ENCODE assay signal across 10 cellular contexts in the genomic region with DNA sequence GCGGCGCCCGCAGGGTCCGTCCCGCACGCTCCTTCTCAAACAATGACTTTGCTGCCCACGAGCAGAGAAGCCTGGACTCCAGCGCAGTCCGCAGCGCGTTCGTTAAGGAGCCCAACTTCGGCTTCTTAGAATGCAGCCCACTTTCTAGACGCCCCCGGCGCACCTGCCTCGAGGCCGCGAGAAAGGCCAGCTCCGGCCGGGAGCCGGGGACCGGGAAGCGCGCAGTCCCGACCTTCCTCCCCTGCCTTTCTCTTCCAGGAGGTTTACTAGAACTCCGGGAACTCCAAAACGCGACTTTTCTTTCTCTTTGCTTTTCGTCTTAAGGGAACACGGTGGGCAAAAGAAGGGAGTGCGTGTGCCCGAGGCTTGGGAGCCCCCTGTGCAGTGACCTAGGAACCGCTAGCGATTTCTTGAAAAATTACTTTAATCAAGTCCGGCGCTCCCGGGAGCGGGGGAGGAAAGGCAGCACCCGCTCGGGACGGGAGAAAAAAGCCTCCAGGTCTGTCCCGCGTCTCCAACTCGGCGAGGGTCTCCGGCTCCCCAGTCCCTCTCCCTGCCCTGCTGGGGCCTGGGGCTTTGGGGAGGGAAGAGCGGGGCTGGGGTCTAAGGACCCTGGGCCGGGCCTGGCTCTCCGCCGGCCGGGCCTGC. TPM values are rescaled to one million over a fixed set of nuclear protein-coding genes. Genes with fewer than 3 reads are reported as not detected.
DNase-seq lines count a peak whose midpoint lies in the region; ATAC-seq, FAIRE-seq and TF ChIP-seq lines count a peak whose summit lies in the region.
"Had no signal": no experiment of that assay in that cellular context is flagged by ENCODE, and none has a peak within 500 bp of the region (broad histone marks: within the 10 kb centered on the region; RNA-seq: fewer than 3 reads in every experiment).

No MANE protein-coding gene starts in this region.

- H3K4me3 Mint-ChIP-seq in activated naive CD4-positive, alpha-beta T cell treated with anti-CD3 and anti-CD28 coated beads, Interleukin-2, amount 10 ng/mL, durations not matched to agents 7 days and 5 days = no peak overlapping the region
- peak overlapping the region; percentile 38 for H3K4me3 Mint-ChIP-seq in activated CD8-positive, alpha-beta memory T cell treated with anti-CD3 and anti-CD28 coated beads, Interleukin-2, amount 10 ng/mL, durations not matched to agents 7 days and 5 days

- peak overlapping the region; percentile 34 to 40 for H3K4me3 ChIP-seq in testis

- FAIRE-seq in GM19239 (lab: Jason Lieb, UNC) = no peak

- intact Hi-C loops in testis (cut with DNase I; ENCODE audit: low total_unique reads) = no loop called here

- H3K36me3 ChIP-seq in testis (ENCODE audit: low read depth, missing control alignments) = no peaks in the 10 kb centered on the region

- no peak overlapping the region for H3K27ac Mint-ChIP-seq in activated naive CD4-positive, alpha-beta T cell treated with anti-CD3 and anti-CD28 coated beads, Interleukin-2, amount 10 ng/mL, durations not matched to agents 7 days and 5 days
- H3K27ac Mint-ChIP-seq in activated CD8-positive, alpha-beta memory T cell treated with anti-CD3 and anti-CD28 coated beads, Interleukin-2, amount 10 ng/mL, durations not matched to agents 7 days and 5 days = no peak overlapping the region
- H3K27ac Mint-ChIP-seq: activated naive CD4-positive, alpha-beta T cell treated with anti-CD3 and anti-CD28 coated beads, Interleukin-2, amount 50 U/mL, for 72 hours had no signal

- peaks cover 18% of the 10 kb centered on the region for H3K4me1 ChIP-seq in testis

- TF ChIP-seq CTCF in testis (IDR thresholded peaks at IDR 0.05) = no peak

- peaks cover 98% of the 10 kb centered on the region for H3K27me3 Mint-ChIP-seq in activated naive CD4-positive, alpha-beta T cell treated with anti-CD3 and anti-CD28 coated beads, Interleukin-2, amount 10 ng/mL, durations not matched to agents 7 days and 5 days
- H3K27me3 Mint-ChIP-seq in activated CD8-positive, alpha-beta memory T cell treated with anti-CD3 and anti-CD28 coated beads, Interleukin-2, amount 10 ng/mL, durations not matched to agents 7 days and 5 days = peaks cover 90% of the 10 kb centered on the region

- peak; percentile 8 for DNase-seq in activated naive CD4-positive, alpha-beta T cell treated with Interleukin-2 at 50 U/mL for 16 hours
- DNase-seq in activated naive CD4-positive, alpha-beta T cell treated with anti-CD3 and anti-CD28 coated beads, Interleukin-2, amount 10 ng/mL, durations not matched to agents 7 days and 5 days = no peak
- DNase-seq in activated CD8-positive, alpha-beta memory T cell treated with anti-CD3 and anti-CD28 coated beads, Interleukin-2, amount 10 ng/mL, durations not matched to agents 7 days and 5 days = no peak
- DNase-seq in iPS-NIHi7 (ENCODE audit: extremely low spot score) = peak; percentile 49
- peak; percentile 19 for DNase-seq in testis
- no peak for DNase-seq in mesenteric fat pad (ENCODE audit: low spot score)
- no peak for DNase-seq in GM19239 (ENCODE audit: insufficient read length, low spot score)
- no peak for DNase-seq in NCI-H345 treated with DMSO at 0.1 percent for 48 hours (lab: John Stamatoyannopoulos, UW; ENCODE audit: unreplicated experiment)

- H3K9me3 Mint-ChIP-seq in activated naive CD4-positive, alpha-beta T cell treated with anti-CD3 and anti-CD28 coated beads, Interleukin-2, amount 10 ng/mL, durations not matched to agents 7 days and 5 days = no peaks in the 10 kb centered on the region
- no peaks in the 10 kb centered on the region for H3K9me3 Mint-ChIP-seq in activated CD8-positive, alpha-beta memory T cell treated with anti-CD3 and anti-CD28 coated beads, Interleukin-2, amount 10 ng/mL, durations not matched to agents 7 days and 5 days (ENCODE audit: low read depth)
- H3K9me3 Mint-ChIP-seq: activated naive CD4-positive, alpha-beta T cell treated with anti-CD3 and anti-CD28 coated beads, Interleukin-2, amount 50 U/mL, for 72 hours had no signal

- TF ChIP-seq POLR2A in testis (IDR thresholded peaks at IDR 0.05) = no peak

- WGBS in testis, 2 donors = 2% methylated on average over 23 to 52 of the region's 52 CpGs

- H3K9me3 ChIP-seq in testis = no peaks in the 10 kb centered on the region

- peaks cover 6% of the 10 kb centered on the region for H3K27me3 ChIP-seq in testis

- peaks cover 24% of the 10 kb centered on the region for H3K4me1 Mint-ChIP-seq in activated naive CD4-positive, alpha-beta T cell treated with anti-CD3 and anti-CD28 coated beads, Interleukin-2, amount 10 ng/mL, durations not matched to agents 7 days and 5 days
- H3K4me1 Mint-ChIP-seq in activated CD8-positive, alpha-beta memory T cell treated with anti-CD3 and anti-CD28 coated beads, Interleukin-2, amount 10 ng/mL, durations not matched to agents 7 days and 5 days = peaks cover 20% of the 10 kb centered on the region

- H3K27ac ChIP-seq in testis = no peak overlapping the region

- CTCF ChIA-PET in activated naive CD4-positive, alpha-beta T cell treated with anti-CD3 and anti-CD28 coated beads, Interleukin-2, amount 10 ng/mL, durations not matched to agents 7 days and 5 days (lab: Charles Lee) = no interaction called here
- CTCF ChIA-PET in activated CD8-positive, alpha-beta memory T cell treated with anti-CD3 and anti-CD28 coated beads, Interleukin-2, amount 10 ng/mL, durations not matched to agents 7 days and 5 days (lab: Charles Lee) = no interaction called here

- ATAC-seq in activated CD8-positive, alpha-beta memory T cell treated with anti-CD3 and anti-CD28 coated beads, Interleukin-2, amount 10 ng/mL, durations not matched to agents 7 days and 5 days = no peak

- H3K36me3 Mint-ChIP-seq in activated naive CD4-positive, alpha-beta T cell treated with anti-CD3 and anti-CD28 coated beads, Interleukin-2, amount 10 ng/mL, durations not matched to agents 7 days and 5 days = no peaks in the 10 kb centered on the region
- H3K36me3 Mint-ChIP-seq in activated CD8-positive, alpha-beta memory T cell treated with anti-CD3 and anti-CD28 coated beads, Interleukin-2, amount 10 ng/mL, durations not matched to agents 7 days and 5 days = no peaks in the 10 kb centered on the region

RNA-seq across cellular contexts. Expression of a gene that starts 2.6 kb away (rescaled TPM):
- total RNA-seq in activated CD8-positive, alpha-beta memory T cell treated with anti-CD3 and anti-CD28 coated beads, Interleukin-2, amount 10 ng/mL, durations not matched to agents 7 days and 5 days = 1 to 10 TPM in 1 of 2 experiments, not detected in 1; 1.9 TPM
- total RNA-seq in testis (1 to 10 TPM; 2.9 to 3.2 TPM), mesenteric fat pad (not detected)
- polyA plus RNA-seq in testis (ENCODE audit: insufficient read depth, low read depth, low replicate concordance) = 6.3 TPM
- total RNA-seq: temporal lobe had no signal

Comparison
In these comparisons a context has a peak if more than half of its experiments do, and no peak if none do; other contexts are left out.
1. DNase-seq: peak in activated naive CD4-positive, alpha-beta T cell treated with Interleukin-2 at 50 U/mL for 16 hours (single experiment), iPS-NIHi7 (single experiment) and testis (single experiment); none in activated naive CD4-positive, alpha-beta T cell treated with anti-CD3 and anti-CD28 coated beads, Interleukin-2, amount 10 ng/mL, durations not matched to agents 7 days and 5 days (single experiment), activated CD8-positive, alpha-beta memory T cell treated with anti-CD3 and anti-CD28 coated beads, Interleukin-2, amount 10 ng/mL, durations not matched to agents 7 days and 5 days (single experiment), mesenteric fat pad (single experiment), GM19239 (single experiment) and NCI-H345 treated with DMSO at 0.1 percent for 48 hours (single experiment).